In the genomic region with DNA sequence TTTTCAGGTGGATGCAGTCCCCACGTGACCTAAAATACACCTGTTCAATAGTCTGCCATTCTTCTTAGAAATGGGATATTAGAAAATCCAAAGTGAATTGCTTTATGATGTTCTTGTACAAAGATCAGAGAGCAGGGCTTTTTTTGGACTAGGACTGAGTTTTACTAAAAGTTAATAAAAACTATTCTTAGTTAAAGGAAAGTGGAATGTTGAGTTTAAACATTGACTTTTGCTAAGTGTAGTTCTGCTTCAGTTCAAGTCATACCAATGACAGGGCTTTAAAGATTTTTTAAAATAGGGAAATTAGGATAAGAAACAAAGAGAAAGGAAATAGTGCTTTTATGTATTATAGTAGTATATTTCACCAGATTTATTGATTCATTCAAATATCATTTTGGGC, we compare ENCODE assay signal across 1 cellular context.
TF ChIP-seq lines count a peak whose summit lies in the region.

A gene with protein sequence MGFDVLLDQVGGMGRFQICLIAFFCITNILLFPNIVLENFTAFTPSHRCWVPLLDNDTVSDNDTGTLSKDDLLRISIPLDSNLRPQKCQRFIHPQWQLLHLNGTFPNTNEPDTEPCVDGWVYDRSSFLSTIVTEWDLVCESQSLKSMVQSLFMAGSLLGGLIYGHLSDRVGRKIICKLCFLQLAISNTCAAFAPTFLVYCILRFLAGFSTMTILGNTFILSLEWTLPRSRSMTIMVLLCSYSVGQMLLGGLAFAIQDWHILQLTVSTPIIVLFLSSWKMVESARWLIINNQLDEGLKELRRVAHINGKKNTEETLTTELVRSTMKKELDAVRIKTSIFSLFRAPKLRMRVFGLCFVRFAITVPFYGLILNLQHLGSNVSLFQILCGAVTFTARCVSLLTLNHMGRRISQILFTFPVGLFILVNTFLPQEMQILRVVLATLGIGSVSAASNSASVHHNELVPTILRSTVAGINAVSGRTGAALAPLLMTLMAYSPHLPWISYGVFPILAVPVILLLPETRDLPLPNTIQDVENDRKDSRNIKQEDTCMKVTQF (minus strand): TSS at position 101 of the 400 bp plus-strand sequence. CDS start 442 bp downstream, outside the sequence.

TF ChIP-seq in SK-N-SH, 30 proteins besides CTCF, POLR2A, EP300 and RAD21 (continued from another document):
- TF ChIP-seq, protein P1, sequence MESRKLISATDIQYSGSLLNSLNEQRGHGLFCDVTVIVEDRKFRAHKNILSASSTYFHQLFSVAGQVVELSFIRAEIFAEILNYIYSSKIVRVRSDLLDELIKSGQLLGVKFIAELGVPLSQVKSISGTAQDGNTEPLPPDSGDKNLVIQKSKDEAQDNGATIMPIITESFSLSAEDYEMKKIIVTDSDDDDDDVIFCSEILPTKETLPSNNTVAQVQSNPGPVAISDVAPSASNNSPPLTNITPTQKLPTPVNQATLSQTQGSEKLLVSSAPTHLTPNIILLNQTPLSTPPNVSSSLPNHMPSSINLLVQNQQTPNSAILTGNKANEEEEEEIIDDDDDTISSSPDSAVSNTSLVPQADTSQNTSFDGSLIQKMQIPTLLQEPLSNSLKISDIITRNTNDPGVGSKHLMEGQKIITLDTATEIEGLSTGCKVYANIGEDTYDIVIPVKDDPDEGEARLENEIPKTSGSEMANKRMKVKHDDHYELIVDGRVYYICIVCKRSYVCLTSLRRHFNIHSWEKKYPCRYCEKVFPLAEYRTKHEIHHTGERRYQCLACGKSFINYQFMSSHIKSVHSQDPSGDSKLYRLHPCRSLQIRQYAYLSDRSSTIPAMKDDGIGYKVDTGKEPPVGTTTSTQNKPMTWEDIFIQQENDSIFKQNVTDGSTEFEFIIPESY (IDR thresholded peaks at IDR 0.05; ENCODE audit: borderline replicate concordance, low read depth): no peak
- TF ChIP-seq FOXJ3 (CRISPR knock-in tag; IDR thresholded peaks at IDR 0.05) (no peak), GATA2 (CRISPR knock-in tag; IDR thresholded peaks at IDR 0.05) (no peak), MXI1 (IDR thresholded peaks at IDR 0.05; ENCODE audit: low read depth, low read length) (no peak), POLR2AphosphoS5 (IDR thresholded peaks at IDR 0.05; ENCODE audit: low read depth, low read length) (no peak), EZH2phosphoT487 (IDR thresholded peaks at IDR 0.05; ENCODE audit: borderline replicate concordance, low read depth) (no peak), YY1 (IDR thresholded peaks at IDR 0.05; ENCODE audit: low read depth) (no peak)
